Comparison of ENCODE assay signal across 1 cellular context in the genomic region with DNA sequence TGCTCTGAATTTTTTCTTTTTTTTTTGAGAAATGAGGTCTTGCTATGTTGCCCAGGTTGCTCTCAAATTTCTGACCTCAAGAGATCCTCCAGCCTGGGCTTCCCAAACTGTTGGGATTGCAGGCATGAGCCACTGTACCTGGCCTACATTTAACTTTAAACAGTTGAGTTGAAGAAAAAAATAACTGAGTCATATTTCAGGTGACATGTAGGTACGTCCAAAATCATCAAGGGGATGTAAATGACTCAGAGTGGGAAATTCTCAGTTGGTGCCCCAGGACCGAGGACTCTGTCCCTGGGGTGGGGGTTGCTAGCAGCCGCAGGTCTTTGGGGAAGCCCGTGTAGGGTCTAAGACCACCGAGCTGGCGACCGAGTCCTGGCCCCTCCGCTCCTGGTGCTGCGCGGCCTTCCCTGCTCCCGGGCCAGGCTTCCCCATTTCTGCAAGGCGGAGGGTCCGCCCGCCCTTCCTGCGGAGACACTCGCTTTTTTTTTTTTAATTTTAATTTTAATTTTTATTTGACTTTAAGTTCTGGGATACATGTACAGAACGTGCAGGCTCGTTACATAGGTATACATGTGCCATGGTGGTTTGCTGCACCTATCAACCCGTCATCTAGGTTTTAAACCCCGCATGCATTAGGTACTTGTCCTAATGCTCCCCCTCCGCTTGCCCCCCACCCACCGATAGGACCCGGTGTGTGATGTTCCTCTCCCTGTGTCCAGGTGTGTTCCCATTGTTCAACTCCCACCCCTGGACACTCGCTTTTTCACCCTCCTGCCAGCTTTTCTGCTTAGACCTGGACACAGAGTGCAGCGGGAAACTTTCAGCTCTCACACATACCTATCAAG.
TF ChIP-seq lines count a peak whose summit lies in the region.

No MANE protein-coding gene starts in this region.

TF ChIP-seq in HEK293, 187 proteins besides CTCF, POLR2A, EP300 and RAD21 (continued from another document):
- TF ChIP-seq, protein P1, sequence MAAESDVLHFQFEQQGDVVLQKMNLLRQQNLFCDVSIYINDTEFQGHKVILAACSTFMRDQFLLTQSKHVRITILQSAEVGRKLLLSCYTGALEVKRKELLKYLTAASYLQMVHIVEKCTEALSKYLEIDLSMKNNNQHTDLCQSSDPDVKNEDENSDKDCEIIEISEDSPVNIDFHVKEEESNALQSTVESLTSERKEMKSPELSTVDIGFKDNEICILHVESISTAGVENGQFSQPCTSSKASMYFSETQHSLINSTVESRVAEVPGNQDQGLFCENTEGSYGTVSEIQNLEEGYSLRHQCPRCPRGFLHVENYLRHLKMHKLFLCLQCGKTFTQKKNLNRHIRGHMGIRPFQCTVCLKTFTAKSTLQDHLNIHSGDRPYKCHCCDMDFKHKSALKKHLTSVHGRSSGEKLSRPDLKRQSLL (tag by site-specific recombination; IDR thresholded peaks at IDR 0.05) = no peak
